17 cellular contexts compared by ENCODE assay signal in the genomic region with DNA sequence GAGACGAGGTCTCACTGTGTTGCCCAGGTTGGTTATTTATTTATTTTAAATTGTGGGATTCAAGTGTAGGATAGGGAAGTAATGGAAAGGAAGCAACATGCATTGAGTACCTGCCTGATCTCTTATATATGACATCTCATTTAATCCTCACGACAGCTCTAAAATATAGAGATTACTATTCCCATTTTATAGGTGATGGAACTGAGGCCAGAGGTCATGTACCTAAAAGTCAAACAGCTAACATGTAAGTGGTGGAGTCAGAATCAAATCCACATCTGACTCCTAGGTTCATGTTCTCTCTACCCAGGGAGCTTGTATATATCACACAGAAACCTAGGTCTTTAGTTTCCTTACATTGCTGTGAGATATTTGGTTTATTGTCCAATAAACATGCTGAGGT. TPM values are rescaled to one million over a fixed set of nuclear protein-coding genes. Genes with fewer than 3 reads are reported as not detected.
DNase-seq lines count a peak whose midpoint lies in the region; ATAC-seq, FAIRE-seq and TF ChIP-seq lines count a peak whose summit lies in the region.
"Had no signal": no experiment of that assay in that cellular context is flagged by ENCODE, and none has a peak within 500 bp of the region (broad histone marks: within the 10 kb centered on the region; RNA-seq: fewer than 3 reads in every experiment).

No MANE protein-coding gene starts in this region.

- no peak for DNase-seq in cardiac muscle cell (ENCODE audit: low read depth in 1 of 2, low spot score in 1 of 2)
- DNase-seq in cardiac septum (ENCODE audit: low spot score): no peak
- no peak for DNase-seq in GM12891 (ENCODE audit: insufficient read length, low spot score)
- DNase-seq in K562 (ENCODE audit: extremely low read depth in 1 of 4, low spot score in 3 of 4): no peak
- no peak for DNase-seq in DMS53 (lab: John Stamatoyannopoulos, UW)
- DNase-seq: ACHN, DMS79 treated with DMSO at 0.1 percent for 48 hours, Kasumi-1, NCI-H1048, NCI-H1436, NCI-H1930, SJCRH30 had no signal

- intact Hi-C loops in cardiac septum (cut with DNase I): loop anchor here (5.0 to 10.0 kb wide), 2 partner anchors 125 to 443 kb away; no protein-coding TSS in a partner anchor
- intact Hi-C loops in K562 (cut with micrococcal nuclease): no loop called here

- no peak for ATAC-seq in K562
- no peak for ATAC-seq in GM21447 (IDR thresholded peaks at IDR 0.05; ENCODE audit: unreplicated experiment)
- ATAC-seq in GM21529 (IDR thresholded peaks at IDR 0.05; ENCODE audit: unreplicated experiment): no peak

- no peak for TF ChIP-seq POLR2A in GM12891 (IDR thresholded peaks at IDR 0.05; ENCODE audit: low read depth, low read length)
- TF ChIP-seq POLR2A in K562 (conservative IDR thresholded peaks at IDR 0.05): no peak

- 44% methylated on average over 2 of the region's 2 CpGs for WGBS in K562 (ENCODE audit: insufficient coverage, low coverage, missing lambda C conversion rate)

- H3K4me3 ChIP-seq in cardiac muscle cell: no peak overlapping the region
- H3K4me3 ChIP-seq in K562: no peak overlapping the region
- H3K4me3 ChIP-seq in skeletal muscle tissue (ENCODE audit: low read length in 3 of 3): no peak overlapping the region
- H3K4me3 ChIP-seq: SJCRH30 had no signal

- BruUV-seq in K562 (replicated peaks; lab: Mats Ljungman, UMichigan): no TSS peak

- H3K9ac ChIP-seq in K562 (ENCODE audit: insufficient read depth in 1 of 2, low read depth in 2 of 2, low read length in 2 of 2): no peak overlapping the region
- no peak overlapping the region for H3K9ac ChIP-seq in skeletal muscle tissue (ENCODE audit: low read depth in 1 of 3, low read length in 3 of 3)

- H3K9me3 ChIP-seq in cardiac muscle cell (ENCODE audit: low read depth) (no peaks in the 10 kb centered on the region), K562 (replicated peaks; ENCODE audit: control insufficient read depth, insufficient read depth, low read depth, low read length) (no peaks in the 10 kb centered on the region), skeletal muscle tissue (ENCODE audit: control insufficient read depth in 3 of 3, low read length in 3 of 3) (no peaks in the 10 kb centered on the region)
- H3K9me3 ChIP-seq: SJCRH30 had no signal

- no peak for TF ChIP-seq RAD21 in K562 (CRISPR knock-in tag; conservative IDR thresholded peaks at IDR 0.05 in 1 of 2, IDR thresholded peaks at IDR 0.05 in 1 of 2)

- peak overlapping the region; percentile 96 for H2AFZ ChIP-seq in K562 (ENCODE audit: low read depth, low read length)

- in situ Hi-C loops in K562 (cut with MboI): loop anchor here (10.0 kb wide), 1 partner anchor 683 kb away; no protein-coding TSS in a partner anchor

- peak; percentile 13 for FAIRE-seq in GM12891 (lab: Jason Lieb, UNC)
- no peak for FAIRE-seq in K562 (lab: Jason Lieb, UNC)
- FAIRE-seq: H54 had no signal

- TF ChIP-seq CTCF in cardiac muscle cell (IDR thresholded peaks at IDR 0.05; ENCODE audit: low read depth, low read length) (no peak), K562 (IDR thresholded peaks at IDR 0.05 in 2 of 3, conservative IDR thresholded peaks at IDR 0.05 in 1 of 3; ENCODE audit: insufficient read depth in 2 of 3, low read depth in 1 of 3, low read length in 3 of 3) (no peak)

- H3K9me1 ChIP-seq in K562 (ENCODE audit: control insufficient read depth, insufficient read depth, low read length): no peaks in the 10 kb centered on the region

- no peaks in the 10 kb centered on the region for H3K79me2 ChIP-seq in K562 (ENCODE audit: control insufficient read depth, insufficient read depth, low read length)

- H3K4me1 ChIP-seq in cardiac muscle cell (ENCODE audit: low read depth) (peaks cover 29% of the 10 kb centered on the region), K562 (replicated peaks in 1 of 2; ENCODE audit: control insufficient read depth in 2 of 2, insufficient read depth in 2 of 2, low read length in 2 of 2) (peaks cover 0 to 36% of the 10 kb centered on the region in 2 experiments; a peak in 4 of 5 replicates), skeletal muscle tissue (ENCODE audit: control insufficient read depth in 3 of 3, insufficient read depth in 3 of 3, low read length in 3 of 3) (peaks cover 16 to 37% (median 18%) of the 10 kb centered on the region in 3 donors)

- no peaks in the 10 kb centered on the region for H4K20me1 ChIP-seq in K562 (replicated peaks; ENCODE audit: control insufficient read depth, insufficient read depth, low read length)

- CTCF ChIA-PET in K562 (lab: Yijun Ruan, JAX; ENCODE audit: low intra/inter-chr PET ratio): no interaction called here

- H3K27ac ChIP-seq in cardiac muscle cell (peak overlapping the region; percentile 83), K562 (ENCODE audit: extremely low read depth, low read depth, low read length) (no peak overlapping the region), skeletal muscle tissue (ENCODE audit: low read depth, low read length) (peak overlapping the region; percentile 78)
- H3K27ac ChIP-seq: 22Rv1, SJCRH30 had no signal

- H3K4me2 ChIP-seq in K562 (ENCODE audit: insufficient read depth, low read length): no peak overlapping the region

- POLR2A ChIA-PET in K562 (lab: Yijun Ruan, JAX): interaction anchor here (0.6 to 0.8 kb wide), 2 partner anchors 79 to 128 kb away, joined by 3 to 4 read pairs; no protein-coding TSS in a partner anchor

- no peaks in the 10 kb centered on the region for H3K36me3 ChIP-seq in cardiac muscle cell
- no peaks in the 10 kb centered on the region for H3K36me3 ChIP-seq in K562 (ENCODE audit: control insufficient read depth, insufficient read depth, low read length)
- no peaks in the 10 kb centered on the region for H3K36me3 ChIP-seq in skeletal muscle tissue (ENCODE audit: control insufficient read depth in 3 of 3, insufficient read depth in 3 of 3, low read length in 3 of 3)
- H3K36me3 ChIP-seq: SJCRH30 had no signal

- H3K27me3 ChIP-seq in cardiac muscle cell: no peaks in the 10 kb centered on the region
- H3K27me3 ChIP-seq in K562 (ENCODE audit: control insufficient read depth in 2 of 2, insufficient read depth in 2 of 2, low read length in 2 of 2): no peaks in the 10 kb centered on the region
- no peaks in the 10 kb centered on the region for H3K27me3 ChIP-seq in skeletal muscle tissue (ENCODE audit: control insufficient read depth in 3 of 3, insufficient read depth in 3 of 3, low read length in 3 of 3)
- H3K27me3 ChIP-seq: SJCRH30 had no signal

- no peak for TF ChIP-seq EP300 in K562 (IDR thresholded peaks at IDR 0.05; ENCODE audit: low read length)

TF ChIP-seq in GM12891, 5 proteins besides CTCF, POLR2A, EP300 and RAD21:
- TF ChIP-seq SPI1 (IDR thresholded peaks at IDR 0.05; ENCODE audit: low read depth, low read length) (no peak), POLR2AphosphoS5 (IDR thresholded peaks at IDR 0.05; ENCODE audit: low read depth, low read length) (no peak), POU2F2 (IDR thresholded peaks at IDR 0.05; ENCODE audit: low read depth, low read length) (no peak), TAF1 (IDR thresholded peaks at IDR 0.05; ENCODE audit: low read depth, low read length) (no peak), PAX5 (IDR thresholded peaks at IDR 0.05; ENCODE audit: insufficient read depth, low read length, severe bottlenecking) (no peak)
TF ChIP-seq in GM12891: peak in this region for 0.

TF ChIP-seq in K562, 482 proteins besides CTCF, POLR2A, EP300 and RAD21:
- peak; percentile 89 for TF ChIP-seq ESRRA (IDR thresholded peaks at IDR 0.05; ENCODE audit: borderline replicate concordance, low read depth)
- TF ChIP-seq PREB (CRISPR knock-in tag; IDR thresholded peaks at IDR 0.05): no peak
- TF ChIP-seq NCOA6 (IDR thresholded peaks at IDR 0.05): no peak
- peak; percentile 77 for TF ChIP-seq RBM25 (IDR thresholded peaks at IDR 0.05; ENCODE audit: low read depth, low read length, severe bottlenecking)

RNA-seq across cellular contexts. Expression of gene MATR3, which starts 26.1 kb away (rescaled TPM):
- total RNA-seq in cardiac muscle cell (237 and 293 TPM in 2 replicates), cardiac septum (170 TPM), K562 (2014; rRNA removed) (112 and 234 TPM in 2 replicates), K562 (2014; rRNA removed; fragmentation: Illumina TruSeq; extraction: Trizol) (425 and 528 TPM in 2 replicates), K562 (2015; rRNA removed; fragmentation: Illumina TruSeq; extraction: Trizol) (378 and 402 TPM in 2 replicates), K562 (2021) (179 and 209 TPM in 2 replicates), skeletal muscle tissue (169 TPM)
- polyA plus RNA-seq in cardiac muscle cell (344 and 399 TPM in 2 replicates), K562 (2011; rRNA removed) (194 and 263 TPM in 2 replicates), K562 (2014; fragmentation: Illumina TruSeq; extraction: Trizol) (232 and 298 TPM in 2 replicates), K562 (2014; fragmentation: Nextera tagmentation; extraction: Ambion mirVana) (100 to 1,000 TPM; 150 to 299 TPM), K562 (2014; rRNA removed) (205 and 218 TPM in 2 replicates)
- polyA plus RNA-seq in GM12891 (2012; ENCODE audit: low read depth, missing spikeins): 152 TPM
- 196 and 552 TPM in 2 replicates for total RNA-seq in K562 (2011; cell fraction: chromatin; rRNA removed; ENCODE audit: low replicate concordance)
- total RNA-seq in K562 (2011; cell fraction: nucleolus; rRNA removed): 73.5 and 120 TPM in 2 replicates
- 284 and 429 TPM in 2 replicates for total RNA-seq in K562 (2011; cell fraction: nucleoplasm; rRNA removed)
- 69.5 and 129 TPM in 2 replicates for polyA plus RNA-seq in K562 (2011; cell fraction: cytosol; rRNA removed)
- polyA plus RNA-seq in K562 (2011; cell fraction: nucleus; rRNA removed): 124 and 148 TPM in 2 replicates
- polyA plus RNA-seq in K562 (2012): 190 and 210 TPM in 2 replicates
- polyA minus RNA-seq in K562 (2011; rRNA and poly(A)+ RNA removed): 405 and 437 TPM in 2 replicates
- polyA minus RNA-seq in K562 (2011; cell fraction: cytosol; rRNA and poly(A)+ RNA removed): 193 and 262 TPM in 2 replicates
- 99.6 and 227 TPM in 2 replicates for polyA minus RNA-seq in K562 (2011; cell fraction: nucleus; rRNA and poly(A)+ RNA removed)
